18 cellular contexts compared by ENCODE assay signal in genomic region chr5:154162475-154163217, GRCh38. TPM values are rescaled to one million over a fixed set of nuclear protein-coding genes. Genes with fewer than 3 reads are reported as not detected.
A peak's percentile ranks its signal among the peaks of the same experiment; 100 is the strongest.
DNase-seq lines count a peak whose midpoint lies in the region; ATAC-seq and TF ChIP-seq lines count a peak whose summit lies in the region.
"Had no signal": no experiment of that assay in that cellular context is flagged by ENCODE, and none has a peak within 500 bp of the region (broad histone marks: within the 10 kb centered on the region; RNA-seq: fewer than 3 reads in every experiment).

No MANE protein-coding gene starts in this region.

- peaks cover 0 to 12% (median 3%) of the 10 kb centered on the region in 12 donors for H3K4me1 ChIP-seq in heart left ventricle
- H3K4me1 ChIP-seq in right cardiac atrium (ENCODE audit: control insufficient read depth, insufficient read depth, low read length) = no peaks in the 10 kb centered on the region
- H3K4me1 ChIP-seq in left lung = no peaks in the 10 kb centered on the region
- H3K4me1 ChIP-seq in aorta (ENCODE audit: control insufficient read depth in 1 of 2, insufficient read depth in 2 of 2, low read length in 2 of 2) = no peaks in the 10 kb centered on the region

- peak in 3 of 4 donors; percentile 46 to 69 (median 47) for ATAC-seq in heart left ventricle
- ATAC-seq in right cardiac atrium = no peak
- peak; percentile 36 for ATAC-seq in left lung
- ATAC-seq in aorta (ENCODE audit: low FRiP score) = peak; percentile 73
- no peak for ATAC-seq in GM19455 (IDR thresholded peaks at IDR 0.05; ENCODE audit: unreplicated experiment)
- no peak for ATAC-seq in HG02852 (IDR thresholded peaks at IDR 0.05; ENCODE audit: unreplicated experiment)
- ATAC-seq: Panc1 had no signal

- H3K36me3 ChIP-seq in heart left ventricle (no peaks in the 10 kb centered on the region), left lung (no peaks in the 10 kb centered on the region), aorta (ENCODE audit: control insufficient read depth in 1 of 2, insufficient read depth in 2 of 2, low read length in 1 of 2) (no peaks in the 10 kb centered on the region)
- H3K36me3 ChIP-seq: neutrophil, sigmoid colon, tibial artery had no signal

- intact Hi-C loops in heart left ventricle (cut with DNase I) (no loop called here), right cardiac atrium (cut with DNase I) (no loop called here), left lung (cut with DNase I) (no loop called here), aorta (cut with DNase I) (no loop called here)

- WGBS in heart left ventricle, 4 donors = 69 to 70% (median 70%) methylated on average over 7 of the region's 7 CpGs
- 55% methylated on average over 7 of the region's 7 CpGs for WGBS in right cardiac atrium
- WGBS in aorta, 2 donors = 59 to 61% methylated on average over 7 of the region's 7 CpGs

- TF ChIP-seq POLR2A in heart left ventricle (IDR thresholded peaks at IDR 0.05) = no peak

- H3K27me3 ChIP-seq in heart left ventricle (no peaks in the 10 kb centered on the region), right cardiac atrium (ENCODE audit: control insufficient read depth, insufficient read depth) (no peaks in the 10 kb centered on the region), left lung (peaks cover 0 to 14% of the 10 kb centered on the region in 2 donors), aorta (ENCODE audit: control insufficient read depth in 1 of 2, insufficient read depth in 2 of 2, low read length in 1 of 2) (no peaks in the 10 kb centered on the region)
- H3K27me3 ChIP-seq: sigmoid colon had no signal

- H3K27ac ChIP-seq in heart left ventricle (peak overlapping the region in 5 of 12 donors; percentile 22 to 62 (median 42)), right cardiac atrium (ENCODE audit: low read length) (no peak overlapping the region), left lung (no peak overlapping the region), aorta (ENCODE audit: low read depth in 1 of 2, low read length in 2 of 2) (no peak overlapping the region)
- H3K27ac ChIP-seq: A549, neutrophil, tibial artery had no signal

- H3K4me3 ChIP-seq in heart left ventricle = no peak overlapping the region
- no peak overlapping the region for H3K4me3 ChIP-seq in right cardiac atrium (ENCODE audit: low read length)
- no peak overlapping the region for H3K4me3 ChIP-seq in left lung
- H3K4me3 ChIP-seq in aorta (ENCODE audit: low read length in 2 of 2) = no peak overlapping the region
- H3K4me3 ChIP-seq: A549, sigmoid colon, tibial artery had no signal

- TF ChIP-seq CTCF in heart left ventricle (IDR thresholded peaks at IDR 0.05) (no peak), left lung (IDR thresholded peaks at IDR 0.05) (no peak)

- DNase-seq in heart left ventricle = peak in 1 of 5 donors; percentile 13
- no peak for DNase-seq in right cardiac atrium
- DNase-seq in NCI-H82 (lab: John Stamatoyannopoulos, UW) = peak; percentile 92
- no peak for DNase-seq in left lung
- DNase-seq in aorta = no peak
- DNase-seq in cerebellar cortex (ENCODE audit: low spot score) = no peak
- DNase-seq: activated T-cell treated with anti-CD3 and anti-CD28 coated beads, Interleukin-2, amount 50 U/mL, for 24 hours; H7; MV-4-11; sigmoid colon; stimulated activated CD4-positive, alpha-beta T cell treated with anti-CD3 and anti-CD28 coated beads, Interleukin-4, amount 100 ng/mL, for 1 hour; stimulated activated CD8-positive, alpha-beta memory T cell treated with anti-CD3 and anti-CD28 coated beads, Interleukin-4, amount 100 ng/mL, for 48 hours; tibial artery had no signal

- H3K9me3 ChIP-seq in heart left ventricle (no peaks in the 10 kb centered on the region), right cardiac atrium (ENCODE audit: control insufficient read depth, low read length) (no peaks in the 10 kb centered on the region), left lung (no peaks in the 10 kb centered on the region), aorta (ENCODE audit: control insufficient read depth, low read length) (no peaks in the 10 kb centered on the region)
- H3K9me3 ChIP-seq: A549, neutrophil, sigmoid colon, tibial artery had no signal

RNA-seq across cellular contexts. Expression of gene GALNT10, which starts 27.9 kb away (rescaled TPM):
- 10 to 100 TPM; 10.6 to 20.7 (median 14.6) TPM for total RNA-seq in heart left ventricle
- polyA plus RNA-seq in heart left ventricle = 10 to 100 TPM in 1 of 2 donors, 1 to 10 TPM in 1; 2.7 to 12.3 TPM
- 10 to 100 TPM; 12.8 to 21.7 (median 16.1) TPM for total RNA-seq in right cardiac atrium
- 3.4 TPM for polyA plus RNA-seq in right cardiac atrium
- total RNA-seq in left lung = 100 to 1,000 TPM in 1 of 2 donors, 10 to 100 TPM in 1; 65.3 to 117 TPM
- 10 to 100 TPM; 42.9 to 44.2 TPM for total RNA-seq in aorta
- 10 to 100 TPM in 1 of 2 donors, 1 to 10 TPM in 1; 9.1 to 10.4 TPM for polyA plus RNA-seq in aorta

Comparison
In these comparisons a context has a peak if more than half of its experiments do, and no peak if none do; other contexts are left out.
1. ATAC-seq: peak in heart left ventricle (3 of 4), left lung (single experiment) and aorta (single experiment); none in right cardiac atrium (0 of 2), GM19455 (single experiment) and HG02852 (single experiment).